In the genomic region with DNA sequence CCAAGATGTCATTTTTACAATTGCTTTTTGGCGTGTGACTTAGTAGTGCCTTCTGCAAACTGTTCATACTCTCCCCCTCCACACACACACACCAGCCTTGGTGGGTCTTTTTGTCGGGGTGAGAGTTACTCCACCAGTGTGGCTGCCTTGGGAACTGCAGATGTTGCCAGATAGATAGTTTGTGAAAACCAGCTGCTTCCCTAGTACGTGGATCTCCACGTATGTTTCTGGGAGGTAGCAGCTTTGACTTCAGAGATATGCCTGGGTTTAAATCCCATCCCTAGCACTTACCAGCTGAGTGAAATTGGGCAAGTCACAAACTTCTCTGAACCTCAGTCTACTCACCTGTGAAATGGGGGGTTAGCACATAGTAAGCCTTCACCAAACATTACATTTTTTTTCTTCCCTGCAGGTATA, we compare ENCODE assay signal across 10 cellular contexts.
DNase-seq lines count a peak whose midpoint lies in the region; ATAC-seq and TF ChIP-seq lines count a peak whose summit lies in the region.
"Had no signal": no experiment of that assay in that cellular context is flagged by ENCODE, and none has a peak within 500 bp of the region (broad histone marks: within the 10 kb centered on the region; RNA-seq: fewer than 3 reads in every experiment).

No MANE protein-coding gene starts in this region.

- no peak overlapping the region for H2AFZ ChIP-seq in smooth muscle cell (ENCODE audit: low read depth)

- no peaks in the 10 kb centered on the region for H4K20me1 ChIP-seq in smooth muscle cell (ENCODE audit: low read depth)

- H3K79me2 ChIP-seq in smooth muscle cell (ENCODE audit: low read depth), result no peaks in the 10 kb centered on the region

- no peak for ATAC-seq in GM21447 (IDR thresholded peaks at IDR 0.05; ENCODE audit: unreplicated experiment)
- ATAC-seq: activated CD8-positive, alpha-beta T cell treated with anti-CD3 and anti-CD28 coated beads, Interleukin-2, amount 10 ng/mL, durations not matched to agents 7 days and 5 days had no signal

- DNase-seq in HCEC 1CT (peak; percentile 27), colonic mucosa (no peak), smooth muscle cell (lab: John Stamatoyannopoulos, UW; ENCODE audit: unreplicated experiment) (no peak), ureter (ENCODE audit: low spot score) (no peak), erythroblast (lab: John Stamatoyannopoulos, UW) (no peak), GDM1 (lab: John Stamatoyannopoulos, UW) (no peak)
- DNase-seq: activated CD8-positive, alpha-beta T cell treated with anti-CD3 and anti-CD28 coated beads, Interleukin-2, amount 10 ng/mL, durations not matched to agents 7 days and 5 days; NCI-H1694 had no signal

- intact Hi-C loops in colonic mucosa (cut with DNase I), result loop anchor here (5.0 kb wide), 1 partner anchor 77 kb away; a partner anchor contains a TSS

- H3F3A ChIP-seq in smooth muscle cell (ENCODE audit: low read depth), result peaks cover 35% of the 10 kb centered on the region

- H3K9ac ChIP-seq in colonic mucosa (ENCODE audit: low read depth in 2 of 2, low read length in 2 of 2) (peak overlapping the region in 1 of 2 donors; percentile 47), smooth muscle cell (ENCODE audit: low read depth) (no peak overlapping the region)

- H3K4me2 ChIP-seq in smooth muscle cell, result peak overlapping the region; percentile 11

- no peak for TF ChIP-seq CTCF in colonic mucosa (IDR thresholded peaks at IDR 0.05)
- TF ChIP-seq CTCF in smooth muscle cell (IDR thresholded peaks at IDR 0.05; ENCODE audit: borderline replicate concordance, insufficient read depth, poor library complexity, severe bottlenecking), result no peak

- TF ChIP-seq POLR2A in erythroblast (IDR thresholded peaks at IDR 0.05; ENCODE audit: low read length), result no peak

- WGBS in smooth muscle cell (ENCODE audit: low lambda C conversion rate), result 40% methylated on average over 4 of the region's 4 CpGs

- H3K4me1 ChIP-seq in colonic mucosa, result no peaks in the 10 kb centered on the region
- peaks cover 22% of the 10 kb centered on the region for H3K4me1 ChIP-seq in smooth muscle cell (ENCODE audit: low read depth)

- H3K27ac ChIP-seq in colonic mucosa, result peak overlapping the region; percentile 46
- H3K27ac ChIP-seq in layer of hippocampus (ENCODE audit: low read depth, low read length), result peak overlapping the region; percentile 49
- H3K27ac ChIP-seq in smooth muscle cell (ENCODE audit: low read depth), result peak overlapping the region; percentile 94

- H3K9me3 ChIP-seq in colonic mucosa (no peaks in the 10 kb centered on the region), smooth muscle cell (replicated peaks; ENCODE audit: low read depth) (no peaks in the 10 kb centered on the region)

- H3K36me3 ChIP-seq in colonic mucosa, result no peaks in the 10 kb centered on the region
- H3K36me3 ChIP-seq in smooth muscle cell (ENCODE audit: low read depth), result no peaks in the 10 kb centered on the region

- no peak overlapping the region for H3K4me3 ChIP-seq in colonic mucosa
- H3K4me3 ChIP-seq in smooth muscle cell, result no peak overlapping the region

- H3K27me3 ChIP-seq in colonic mucosa (no peaks in the 10 kb centered on the region), layer of hippocampus (ENCODE audit: control insufficient read depth, insufficient read depth, low read length) (no peaks in the 10 kb centered on the region), smooth muscle cell (ENCODE audit: low read depth) (no peaks in the 10 kb centered on the region)
